ENCODE assay signal across 7 cellular contexts in the genomic region with DNA sequence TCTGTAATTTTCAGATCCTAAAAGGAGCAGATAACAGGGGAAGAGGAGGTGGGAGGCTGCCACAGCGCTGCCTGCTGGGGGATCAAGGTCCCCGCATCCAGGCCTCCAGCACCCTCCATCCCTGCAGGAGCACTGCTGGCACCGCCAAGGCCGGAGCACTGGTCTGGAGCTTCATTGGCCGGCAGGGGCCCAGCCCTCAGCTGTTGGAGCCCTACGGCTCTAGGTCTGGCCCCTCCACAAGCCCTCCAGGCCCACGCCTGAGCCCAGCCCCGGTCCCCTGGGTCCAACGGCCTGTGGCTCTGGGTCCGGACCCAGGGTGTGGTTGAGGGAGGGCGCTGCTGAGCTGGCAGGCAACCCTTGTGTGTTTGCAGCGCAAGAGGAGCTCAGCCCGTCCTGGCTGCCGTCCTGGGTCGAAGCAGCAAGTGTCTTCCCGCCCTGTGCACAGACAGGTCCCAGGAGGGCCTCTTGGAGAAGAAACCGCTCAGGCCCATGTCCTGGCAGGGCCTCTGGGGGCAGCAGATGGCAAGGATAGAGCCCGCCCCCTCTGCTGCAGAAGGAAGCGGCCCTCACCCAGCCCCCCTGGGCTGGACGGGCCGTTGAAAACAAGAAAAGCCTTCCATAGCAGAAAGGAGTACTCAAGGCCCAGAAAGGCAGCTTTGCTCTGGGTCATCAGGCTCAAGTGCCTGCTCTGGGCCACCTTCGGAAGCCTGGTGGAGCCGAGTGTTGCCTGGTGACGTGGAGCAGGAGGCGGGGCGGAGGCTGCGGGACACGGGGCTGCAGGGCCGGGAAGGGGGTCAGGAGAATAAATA. TPM values are rescaled to one million over a fixed set of nuclear protein-coding genes. Genes with fewer than 3 reads are reported as not detected.
A peak's percentile ranks its signal among the peaks of the same experiment; 100 is the strongest.
DNase-seq lines count a peak whose midpoint lies in the region; ATAC-seq and TF ChIP-seq lines count a peak whose summit lies in the region.

No MANE protein-coding gene starts in this region.

- no peak overlapping the region for H3K4me3 Mint-ChIP-seq in endodermal cell

- H3K27me3 ChIP-seq in endodermal cell (ENCODE audit: control insufficient read depth, insufficient read depth, low read length, poor library complexity, severe bottlenecking) (no peaks in the 10 kb centered on the region), neural cell (ENCODE audit: insufficient read depth, low read depth, low read length) (no peaks in the 10 kb centered on the region)

- peaks cover 5% of the 10 kb centered on the region for H3K4me1 Mint-ChIP-seq in endodermal cell

- no peak overlapping the region for H2AFZ ChIP-seq in neural cell (ENCODE audit: low read depth, low read length)

- no peaks in the 10 kb centered on the region for H3K27me3 Mint-ChIP-seq in endodermal cell (ENCODE audit: insufficient read depth)

- H3K27ac ChIP-seq in endodermal cell (ENCODE audit: low read depth, low read length) (peak overlapping the region; percentile 47), neural cell (ENCODE audit: low read length) (peak overlapping the region; percentile 64)

- no peaks in the 10 kb centered on the region for H3K79me2 ChIP-seq in neural cell (replicated peaks; ENCODE audit: insufficient read depth, low read length)

- no peaks in the 10 kb centered on the region for H3K9me3 ChIP-seq in endodermal cell (ENCODE audit: control insufficient read depth, low read length)
- no peaks in the 10 kb centered on the region for H3K9me3 ChIP-seq in neural cell (ENCODE audit: low read length)

- TF ChIP-seq EP300 in neural cell (conservative IDR thresholded peaks at IDR 0.05; ENCODE audit: poor library complexity, severe bottlenecking) = no peak

- H3K4me2 ChIP-seq in neural cell (ENCODE audit: low read length) = no peak overlapping the region

- H3K9me3 Mint-ChIP-seq in endodermal cell = no peaks in the 10 kb centered on the region

- 83 to 86% methylated on average over 22 to 29 of the region's 29 CpGs for WGBS in endodermal cell (ENCODE audit: insufficient coverage in 1 of 2, insufficient read length in 1 of 2), 2 experiments

- H3K9me2 ChIP-seq in neural cell (ENCODE audit: insufficient read depth, low read length) = no peaks in the 10 kb centered on the region

- no peak for ATAC-seq in GM19397 (IDR thresholded peaks at IDR 0.05; ENCODE audit: unreplicated experiment)

- no peak overlapping the region for H3K4me3 ChIP-seq in endodermal cell (ENCODE audit: low read length)
- no peak overlapping the region for H3K4me3 ChIP-seq in neural cell (ENCODE audit: low read length)

- no peaks in the 10 kb centered on the region for H3K36me3 ChIP-seq in endodermal cell (ENCODE audit: control insufficient read depth, insufficient read depth, low read length)
- H3K36me3 ChIP-seq in neural cell (ENCODE audit: insufficient read depth, low read length) = no peaks in the 10 kb centered on the region

- H3K27ac Mint-ChIP-seq in endodermal cell = peak overlapping the region; percentile 78

- H3K4me1 ChIP-seq in endodermal cell (ENCODE audit: control insufficient read depth, insufficient read depth, low read length) = no peaks in the 10 kb centered on the region

- no peak for TF ChIP-seq RAD21 in neural cell (conservative IDR thresholded peaks at IDR 0.05)

- no peaks in the 10 kb centered on the region for H3F3A ChIP-seq in neural cell (ENCODE audit: insufficient read depth, low read length, poor library complexity, severe bottlenecking)

- DNase-seq in GM19240 (ENCODE audit: insufficient read length, low spot score) = peak; percentile 57
- peak; percentile 87 for DNase-seq in NCI-H446 treated with DMSO at 0.1 percent for 48 hours (lab: John Stamatoyannopoulos, UW)
- DNase-seq in endodermal cell = peak; percentile 89
- no peak for DNase-seq in HT-29 (ENCODE audit: low spot score)
- no peak for DNase-seq in NCI-H1930 (lab: John Stamatoyannopoulos, UW)

- H3K9ac ChIP-seq in endodermal cell (ENCODE audit: extremely low read depth, low read length, poor library complexity, severe bottlenecking) (no peak overlapping the region), neural cell (ENCODE audit: low read length) (peak overlapping the region; percentile 48)

- no peaks in the 10 kb centered on the region for H4K20me1 ChIP-seq in neural cell (ENCODE audit: insufficient read depth)

- H3K36me3 Mint-ChIP-seq in endodermal cell (ENCODE audit: low read depth) = peaks cover 6% of the 10 kb centered on the region

- peak; percentile 57 for TF ChIP-seq CTCF in endodermal cell (conservative IDR thresholded peaks at IDR 0.05)
- peak; percentile 33 for TF ChIP-seq CTCF in neural cell (IDR thresholded peaks at IDR 0.05; ENCODE audit: poor library complexity, severe bottlenecking)

TF ChIP-seq in neural cell, 6 proteins besides CTCF, POLR2A, EP300 and RAD21:
- TF ChIP-seq EZH2 (IDR thresholded peaks at IDR 0.05; ENCODE audit: borderline replicate concordance, insufficient read depth, low read length, poor library complexity, severe bottlenecking) (no peak), TAF1 (IDR thresholded peaks at IDR 0.05; ENCODE audit: low read depth) (no peak), SMC3 (conservative IDR thresholded peaks at IDR 0.05; ENCODE audit: poor library complexity) (no peak), MXI1 (conservative IDR thresholded peaks at IDR 0.05; ENCODE audit: poor library complexity, severe bottlenecking) (no peak), POLR2AphosphoS5 (IDR thresholded peaks at IDR 0.05) (no peak)
- TF ChIP-seq, protein P1, sequence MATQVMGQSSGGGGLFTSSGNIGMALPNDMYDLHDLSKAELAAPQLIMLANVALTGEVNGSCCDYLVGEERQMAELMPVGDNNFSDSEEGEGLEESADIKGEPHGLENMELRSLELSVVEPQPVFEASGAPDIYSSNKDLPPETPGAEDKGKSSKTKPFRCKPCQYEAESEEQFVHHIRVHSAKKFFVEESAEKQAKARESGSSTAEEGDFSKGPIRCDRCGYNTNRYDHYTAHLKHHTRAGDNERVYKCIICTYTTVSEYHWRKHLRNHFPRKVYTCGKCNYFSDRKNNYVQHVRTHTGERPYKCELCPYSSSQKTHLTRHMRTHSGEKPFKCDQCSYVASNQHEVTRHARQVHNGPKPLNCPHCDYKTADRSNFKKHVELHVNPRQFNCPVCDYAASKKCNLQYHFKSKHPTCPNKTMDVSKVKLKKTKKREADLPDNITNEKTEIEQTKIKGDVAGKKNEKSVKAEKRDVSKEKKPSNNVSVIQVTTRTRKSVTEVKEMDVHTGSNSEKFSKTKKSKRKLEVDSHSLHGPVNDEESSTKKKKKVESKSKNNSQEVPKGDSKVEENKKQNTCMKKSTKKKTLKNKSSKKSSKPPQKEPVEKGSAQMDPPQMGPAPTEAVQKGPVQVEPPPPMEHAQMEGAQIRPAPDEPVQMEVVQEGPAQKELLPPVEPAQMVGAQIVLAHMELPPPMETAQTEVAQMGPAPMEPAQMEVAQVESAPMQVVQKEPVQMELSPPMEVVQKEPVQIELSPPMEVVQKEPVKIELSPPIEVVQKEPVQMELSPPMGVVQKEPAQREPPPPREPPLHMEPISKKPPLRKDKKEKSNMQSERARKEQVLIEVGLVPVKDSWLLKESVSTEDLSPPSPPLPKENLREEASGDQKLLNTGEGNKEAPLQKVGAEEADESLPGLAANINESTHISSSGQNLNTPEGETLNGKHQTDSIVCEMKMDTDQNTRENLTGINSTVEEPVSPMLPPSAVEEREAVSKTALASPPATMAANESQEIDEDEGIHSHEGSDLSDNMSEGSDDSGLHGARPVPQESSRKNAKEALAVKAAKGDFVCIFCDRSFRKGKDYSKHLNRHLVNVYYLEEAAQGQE (IDR thresholded peaks at IDR 0.05; ENCODE audit: borderline replicate concordance) = no peak

RNA-seq across cellular contexts. Expression of a gene that starts 35.7 kb away (rescaled TPM):
- 10 to 100 TPM; 13.4 to 15.5 TPM for total RNA-seq in endodermal cell
- 7.1 TPM for polyA plus RNA-seq in endodermal cell (2013, experiment 1 of 2)
- polyA plus RNA-seq in endodermal cell (2013, experiment 2 of 2) = 5.4 TPM
- polyA plus RNA-seq in neural cell = 1.1 and 2.8 TPM in 2 replicates
- 9.5 and 11.2 TPM in 2 replicates for polyA minus RNA-seq in neural cell
- total RNA-seq in HT-29 (2014; rRNA removed; shearing (Covaris generic)) = 14.7 and 16.1 TPM in 2 replicates

RNA-seq across cellular contexts. Expression of a gene that starts 52.5 kb away (rescaled TPM):
- 1,000 to 10,000 TPM; 4,550 to 5,347 TPM for total RNA-seq in endodermal cell
- polyA plus RNA-seq in endodermal cell (2013, experiment 1 of 2) = 3,804 TPM
- 3,713 TPM for polyA plus RNA-seq in endodermal cell (2013, experiment 2 of 2)
- polyA plus RNA-seq in neural cell = 1,962 and 2,032 TPM in 2 replicates
- 2,211 and 2,349 TPM in 2 replicates for polyA minus RNA-seq in neural cell
- total RNA-seq in HT-29 (2014; rRNA removed; shearing (Covaris generic)) = 2,777 and 3,103 TPM in 2 replicates

RNA-seq across cellular contexts. Expression of a gene that starts 54.3 kb away (rescaled TPM):
- total RNA-seq in endodermal cell = 100 to 1,000 TPM; 103 to 136 TPM
- 48.8 TPM for polyA plus RNA-seq in endodermal cell (2013, experiment 1 of 2)
- polyA plus RNA-seq in endodermal cell (2013, experiment 2 of 2) = 55.8 TPM
- 23.6 and 28.6 TPM in 2 replicates for polyA plus RNA-seq in neural cell
- polyA minus RNA-seq in neural cell = 109 and 158 TPM in 2 replicates
- total RNA-seq in HT-29 (2014; rRNA removed; shearing (Covaris generic)) = 93.2 and 121 TPM in 2 replicates

Comparison
In these comparisons a context has a peak if more than half of its experiments do, and no peak if none do; other contexts are left out.
1. DNase-seq: peak in GM19240 (single experiment), NCI-H446 treated with DMSO at 0.1 percent for 48 hours (single experiment) and endodermal cell (single experiment); none in HT-29 (single experiment) and NCI-H1930 (0 of 2).